Comparison of ENCODE assay signal across 15 cellular contexts in genomic region chr19:18776736-18777135, GRCh38. TPM values are rescaled to one million over a fixed set of nuclear protein-coding genes. Genes with fewer than 3 reads are reported as not detected.
DNase-seq lines count a peak whose midpoint lies in the region; ATAC-seq and TF ChIP-seq lines count a peak whose summit lies in the region.
"Had no signal": no experiment of that assay in that cellular context is flagged by ENCODE, and none has a peak within 500 bp of the region (broad histone marks: within the 10 kb centered on the region; RNA-seq: fewer than 3 reads in every experiment).

No MANE protein-coding gene starts in this region.

- peak; percentile 31 for ATAC-seq in activated naive CD8-positive, alpha-beta T cell treated with anti-CD3 and anti-CD28 coated beads, Interleukin-2, amount 50 U/mL, for 24 hours
- ATAC-seq in PC-3, result peak; percentile 19; the same call in 1 of the 2 replicates
- peak in 1 of 2 donors; percentile 44 for ATAC-seq in stimulated activated naive B cell treated with anti-CD40 and anti-IgM and Interleukin-4, amounts not matched to agents 10 μg/mL and 1 μg/mL and 100 μg/mL, for 72 hours (replicated peaks)

- TF ChIP-seq CTCF in PC-3 (conservative IDR thresholded peaks at IDR 0.05; ENCODE audit: low read depth, low read length), result no peak
- TF ChIP-seq CTCF in fibroblast of pulmonary artery (IDR thresholded peaks at IDR 0.05; ENCODE audit: low read length, missing control alignments), result no peak
- TF ChIP-seq CTCF in ascending aorta (IDR thresholded peaks at IDR 0.05), result no peak

- H3K36me3 ChIP-seq in PC-3 (ENCODE audit: low read depth, low read length) (no peaks in the 10 kb centered on the region), ascending aorta (peaks cover 0 to 6% of the 10 kb centered on the region in 2 donors)
- H3K36me3 ChIP-seq: left ventricle myocardium inferior had no signal

- intact Hi-C loops in PC-3 (cut with micrococcal nuclease) (loop anchor here (10.0 kb wide), 1 partner anchor 172 kb away; the partner anchor contains the start of gene CRLF1), ascending aorta (cut with DNase I) (no loop called here)

- H4K20me1 ChIP-seq in PC-3 (ENCODE audit: low read length), result no peaks in the 10 kb centered on the region

- CTCF ChIA-PET in PC-3 (lab: Charles Lee), result no interaction called here

- H3K9me2 ChIP-seq in PC-3 (replicated peaks; ENCODE audit: low read length), result no peaks in the 10 kb centered on the region

- H2AFZ ChIP-seq in PC-3 (ENCODE audit: low read length), result no peak overlapping the region

- H3K4me2 ChIP-seq in PC-3 (ENCODE audit: low read length), result peak overlapping the region; percentile 51

- no peaks in the 10 kb centered on the region for H3K27me3 Mint-ChIP-seq in activated naive CD8-positive, alpha-beta T cell treated with anti-CD3 and anti-CD28 coated beads, Interleukin-2, amount 50 U/mL, for 24 hours
- H3K27me3 Mint-ChIP-seq in activated naive CD8-positive, alpha-beta T cell treated with anti-CD3 and anti-CD28 coated beads for 36 hours, result no peaks in the 10 kb centered on the region
- no peaks in the 10 kb centered on the region for H3K27me3 Mint-ChIP-seq in stimulated activated naive B cell treated with anti-CD40 and anti-IgM and Interleukin-4, amounts not matched to agents 10 μg/mL and 1 μg/mL and 100 μg/mL, for 72 hours

- no peaks in the 10 kb centered on the region for H3K27me3 ChIP-seq in PC-3 (ENCODE audit: low read length)
- no peaks in the 10 kb centered on the region for H3K27me3 ChIP-seq in ascending aorta

- no peak overlapping the region for H3K4me3 Mint-ChIP-seq in activated naive CD8-positive, alpha-beta T cell treated with anti-CD3 and anti-CD28 coated beads, Interleukin-2, amount 50 U/mL, for 24 hours
- H3K4me3 Mint-ChIP-seq in activated naive CD8-positive, alpha-beta T cell treated with anti-CD3 and anti-CD28 coated beads for 36 hours, result no peak overlapping the region
- no peak overlapping the region for H3K4me3 Mint-ChIP-seq in stimulated activated naive B cell treated with anti-CD40 and anti-IgM and Interleukin-4, amounts not matched to agents 10 μg/mL and 1 μg/mL and 100 μg/mL, for 72 hours

- H3K9me3 ChIP-seq in PC-3 (ENCODE audit: low read length) (no peaks in the 10 kb centered on the region), ascending aorta (no peaks in the 10 kb centered on the region)
- H3K9me3 ChIP-seq: left ventricle myocardium inferior had no signal

- H3K4me3 ChIP-seq in PC-3 (ENCODE audit: low read length) (no peak overlapping the region), fibroblast of pulmonary artery (replicated peaks; ENCODE audit: low read depth, low read length) (no peak overlapping the region), ascending aorta (no peak overlapping the region)

- no peak for DNase-seq in activated naive CD8-positive, alpha-beta T cell treated with anti-CD3 and anti-CD28 coated beads, Interleukin-2, amount 50 U/mL, for 24 hours
- no peak for DNase-seq in activated naive CD8-positive, alpha-beta T cell treated with anti-CD3 and anti-CD28 coated beads for 36 hours
- DNase-seq in PC-3 (peak; percentile 54), fibroblast of pulmonary artery (ENCODE audit: low read depth) (peak; percentile 13), SKM-1 treated with dmso at 0.1 percent for 144 hours (lab: John Stamatoyannopoulos, UW; ENCODE audit: unreplicated experiment) (no peak), cerebellar cortex (ENCODE audit: low spot score) (no peak), ascending aorta (ENCODE audit: low spot score in 2 of 2) (no peak)
- no peak for DNase-seq in stimulated activated naive B cell treated with anti-CD40 and anti-IgM and Interleukin-4, amounts not matched to agents 10 μg/mL and 1 μg/mL and 100 μg/mL, for 72 hours
- DNase-seq: activated CD8-positive, alpha-beta memory T cell treated with anti-CD3 and anti-CD28 coated beads for 24 hours; aorta; cortex of kidney; left ventricle myocardium inferior; NCI-H1105; NCI-H2171 treated with DMSO at 0.1 percent for 48 hours had no signal

- no TSS peak for BruUV-seq in PC-3 (replicated peaks; lab: Mats Ljungman, UMichigan)

- H3F3A ChIP-seq in PC-3 (ENCODE audit: low read length, unreplicated experiment), result no peaks in the 10 kb centered on the region

- peak overlapping the region; percentile 11; the same call in 1 of the 2 replicates for H3K27ac ChIP-seq in PC-3 (ENCODE audit: low read length)
- H3K27ac ChIP-seq in ascending aorta, result no peak overlapping the region
- H3K27ac ChIP-seq: left ventricle myocardium inferior had no signal

- POLR2A ChIA-PET in PC-3 (lab: Charles Lee; ENCODE audit: unreplicated experiment), result interaction anchor here (0.6 kb wide), 1 partner anchor 12 kb away, joined by 34 read pairs; no protein-coding TSS in a partner anchor

- H3K4me1 Mint-ChIP-seq in activated naive CD8-positive, alpha-beta T cell treated with anti-CD3 and anti-CD28 coated beads, Interleukin-2, amount 50 U/mL, for 24 hours, result peaks cover 3% of the 10 kb centered on the region
- peaks cover 3% of the 10 kb centered on the region for H3K4me1 Mint-ChIP-seq in activated naive CD8-positive, alpha-beta T cell treated with anti-CD3 and anti-CD28 coated beads for 36 hours
- H3K4me1 Mint-ChIP-seq in stimulated activated naive B cell treated with anti-CD40 and anti-IgM and Interleukin-4, amounts not matched to agents 10 μg/mL and 1 μg/mL and 100 μg/mL, for 72 hours, result peaks cover 2 to 10% of the 10 kb centered on the region in 2 donors

- no peak overlapping the region for H3K27ac Mint-ChIP-seq in activated naive CD8-positive, alpha-beta T cell treated with anti-CD3 and anti-CD28 coated beads, Interleukin-2, amount 50 U/mL, for 24 hours
- no peak overlapping the region for H3K27ac Mint-ChIP-seq in activated naive CD8-positive, alpha-beta T cell treated with anti-CD3 and anti-CD28 coated beads for 36 hours
- H3K27ac Mint-ChIP-seq in stimulated activated naive B cell treated with anti-CD40 and anti-IgM and Interleukin-4, amounts not matched to agents 10 μg/mL and 1 μg/mL and 100 μg/mL, for 72 hours, result peak overlapping the region; percentile 25
- H3K27ac Mint-ChIP-seq: progenitor cell of endocrine pancreas had no signal

- H3K4me1 ChIP-seq in PC-3 (ENCODE audit: insufficient read depth, low read length) (peaks cover 15% of the 10 kb centered on the region), ascending aorta (no peaks in the 10 kb centered on the region)
- H3K4me1 ChIP-seq: left ventricle myocardium inferior had no signal

- H3K9me3 Mint-ChIP-seq in activated naive CD8-positive, alpha-beta T cell treated with anti-CD3 and anti-CD28 coated beads, Interleukin-2, amount 50 U/mL, for 24 hours, result no peaks in the 10 kb centered on the region
- H3K9me3 Mint-ChIP-seq in activated naive CD8-positive, alpha-beta T cell treated with anti-CD3 and anti-CD28 coated beads for 36 hours, result no peaks in the 10 kb centered on the region
- H3K9me3 Mint-ChIP-seq in stimulated activated naive B cell treated with anti-CD40 and anti-IgM and Interleukin-4, amounts not matched to agents 10 μg/mL and 1 μg/mL and 100 μg/mL, for 72 hours, result no peaks in the 10 kb centered on the region

- H3K36me3 Mint-ChIP-seq in activated naive CD8-positive, alpha-beta T cell treated with anti-CD3 and anti-CD28 coated beads, Interleukin-2, amount 50 U/mL, for 24 hours (ENCODE audit: low read depth), result no peaks in the 10 kb centered on the region
- no peaks in the 10 kb centered on the region for H3K36me3 Mint-ChIP-seq in activated naive CD8-positive, alpha-beta T cell treated with anti-CD3 and anti-CD28 coated beads for 36 hours
- peaks cover 3 to 6% of the 10 kb centered on the region in 2 donors for H3K36me3 Mint-ChIP-seq in stimulated activated naive B cell treated with anti-CD40 and anti-IgM and Interleukin-4, amounts not matched to agents 10 μg/mL and 1 μg/mL and 100 μg/mL, for 72 hours

- H3K9ac ChIP-seq in PC-3 (ENCODE audit: low read length), result no peak overlapping the region

- H3K79me2 ChIP-seq in PC-3 (ENCODE audit: low read length), result no peaks in the 10 kb centered on the region

RNA-seq across cellular contexts. Expression of gene COMP, which starts 14.4 kb away (rescaled TPM):
- total RNA-seq in activated naive CD8-positive, alpha-beta T cell treated with anti-CD3 and anti-CD28 coated beads for 36 hours, result not detected
- 0.04 TPM in 1 of 2 replicates, not detected in the other for total RNA-seq in PC-3 (2014; rRNA removed)
- 5.0 TPM for total RNA-seq in ascending aorta

RNA-seq across cellular contexts. Expression of gene UPF1, which starts 55.0 kb away (rescaled TPM):
- 10 to 100 TPM; 78.9 to 84.6 TPM for total RNA-seq in activated naive CD8-positive, alpha-beta T cell treated with anti-CD3 and anti-CD28 coated beads for 36 hours
- total RNA-seq in PC-3 (2014; rRNA removed) (97.1 and 155 TPM in 2 replicates), ascending aorta (225 TPM)

Comparison
In these comparisons a context has a peak if more than half of its experiments do, and no peak if none do; other contexts are left out.
1. DNase-seq: peak in PC-3 (single experiment) and fibroblast of pulmonary artery (single experiment); none in activated naive CD8-positive, alpha-beta T cell treated with anti-CD3 and anti-CD28 coated beads, Interleukin-2, amount 50 U/mL, for 24 hours (single experiment), activated naive CD8-positive, alpha-beta T cell treated with anti-CD3 and anti-CD28 coated beads for 36 hours (single experiment), stimulated activated naive B cell treated with anti-CD40 and anti-IgM and Interleukin-4, amounts not matched to agents 10 μg/mL and 1 μg/mL and 100 μg/mL, for 72 hours (single experiment), SKM-1 treated with dmso at 0.1 percent for 144 hours (single experiment), cerebellar cortex (single experiment) and ascending aorta (0 of 2).